Comparison of ENCODE assay signal across 24 cellular contexts in genomic region chr20:42432485-42432884, GRCh38.
"Had no signal": no experiment of that assay in that cellular context is flagged by ENCODE, and none has a peak within 500 bp of the region (broad histone marks: within the 10 kb centered on the region; RNA-seq: fewer than 3 reads in every experiment).

No MANE protein-coding gene starts in this region.

- DNase-seq: activated CD4-positive, alpha-beta memory T cell treated with anti-CD3 and anti-CD28 coated beads, Interleukin-2, amount 10 ng/mL, durations not matched to agents 7 days and 5 days; activated CD4-positive, alpha-beta T cell treated with anti-CD3 and anti-CD28 coated beads for 1 hour; activated CD4-positive, alpha-beta T cell treated with anti-CD3 and anti-CD28 coated beads, Interleukin-2, amount 10 ng/mL, durations not matched to agents 7 days and 5 days; activated CD8-positive, alpha-beta memory T cell treated with anti-CD3 and anti-CD28 coated beads, Interleukin-2, amount 50 U/mL, for 48 hours; activated gamma-delta T cell; activated naive CD4-positive, alpha-beta T cell treated with anti-CD3 and anti-CD28 coated beads, Interleukin-2, amount 10 ng/mL, durations not matched to agents 7 days and 5 days; activated naive CD8-positive, alpha-beta T cell treated with anti-CD3 and anti-CD28 coated beads, Interleukin-2, amount 10 ng/mL, durations not matched to agents 7 days and 5 days; activated T-cell treated with anti-CD3 and anti-CD28 coated beads, Interleukin-2, amount 50 U/mL, for 24 hours; brain microvascular endothelial cell; caudate nucleus; cortex of kidney; foreskin keratinocyte; pancreas; retina; spleen; stimulated activated naive CD4-positive, alpha-beta T cell; T-helper 2 cell had no signal

- FAIRE-seq: astrocyte, endothelial cell of umbilical vein, keratinocyte, pancreas had no signal

- H3K36me3 ChIP-seq: brain microvascular endothelial cell, pancreas, prostate gland, spleen, tibial nerve had no signal

- ATAC-seq: foreskin keratinocyte, SK-N-SH treated with all-trans-retinoic acid at 6 μM for 48 hours had no signal

- H3K27ac ChIP-seq: brain microvascular endothelial cell, foreskin keratinocyte, pancreas, prostate gland, spleen, tibial nerve had no signal

- H3K9me3 ChIP-seq: pancreas, prostate gland, tibial nerve had no signal

- H3K27me3 ChIP-seq: brain microvascular endothelial cell, foreskin keratinocyte, pancreas, spleen, tibial nerve had no signal

- H3K4me3 ChIP-seq: lung, pancreas, prostate gland, spleen, tibial nerve had no signal

- H3K4me1 ChIP-seq: foreskin keratinocyte, pancreas, prostate gland, spleen, tibial nerve had no signal
